ENCODE assay signal across 29 cellular contexts in genomic region chr5:173464813-173465212, GRCh38.
"Had no signal": no experiment of that assay in that cellular context is flagged by ENCODE, and none has a peak within 500 bp of the region (broad histone marks: within the 10 kb centered on the region; RNA-seq: fewer than 3 reads in every experiment).

No MANE protein-coding gene starts in this region.

- H3K9me3 Mint-ChIP-seq: natural killer cell treated with Interleukin-12 subunit alpha and Interleukin-12 subunit beta and Interleukin-15 and Interleukin-18, amount 100 ng/mL, for 72 hours; stimulated activated effector memory CD8-positive, alpha-beta T cell treated with anti-CD3 and anti-CD28 coated beads, Interleukin-12 subunit alpha, Interleukin-12 subunit beta, amount 100 ng/mL, for 72 hours had no signal

- DNase-seq: nephron progenitor cell; nucleus accumbens; ovary; posterior cingulate gyrus; psoas muscle; right cardiac atrium; right lobe of liver; sigmoid colon; small intestine; stimulated activated CD4-positive, alpha-beta T cell treated with anti-CD3 and anti-CD28 coated beads, Interleukin-15, amount 100 ng/mL, for 24 hours; stimulated activated CD4-positive, alpha-beta T cell treated with anti-CD3 and anti-CD28 coated beads, Interleukin-2, amount 100 ng/mL, for 24 hours; stimulated activated CD4-positive, alpha-beta T cell treated with anti-CD3 and anti-CD28 coated beads, Interleukin-2, amount 100 ng/mL, for 48 hours; stimulated activated CD4-positive, alpha-beta T cell treated with anti-CD3 and anti-CD28 coated beads, Interleukin-4, amount 100 ng/mL, for 24 hours; stimulated activated naive B cell treated with anti-CD40 and anti-IgM and Interleukin-4, amounts not matched to agents 10 μg/mL and 1 μg/mL and 100 μg/mL, for 72 hours; stimulated activated naive CD4-positive, alpha-beta T cell treated with Interleukin-2 at 50 U/mL for 16 hours; stomach; thyroid gland; trophoblast cell; upper lobe of left lung had no signal

- H3K4me1 Mint-ChIP-seq: nephron progenitor cell; neural crest cell; stimulated activated effector memory CD8-positive, alpha-beta T cell treated with anti-CD3 and anti-CD28 coated beads, Interleukin-12 subunit alpha, Interleukin-12 subunit beta, amount 100 ng/mL, for 72 hours; stimulated activated naive B cell treated with anti-CD40 and anti-IgM and Interleukin-4, amounts not matched to agents 10 μg/mL and 1 μg/mL and 100 μg/mL, for 72 hours had no signal

- H3K9ac ChIP-seq: parathyroid adenoma had no signal

- H3K27me3 ChIP-seq: neutrophil, ovary, right lobe of liver, sigmoid colon, stomach, thyroid gland, tibial nerve, upper lobe of left lung, vagina had no signal

- ATAC-seq: natural killer cell treated with Interleukin-12 subunit alpha and Interleukin-12 subunit beta and Interleukin-15 and Interleukin-18, amount 100 ng/mL, for 72 hours; psoas muscle; right cardiac atrium; right lobe of liver; stimulated activated effector memory CD8-positive, alpha-beta T cell treated with anti-CD3 and anti-CD28 coated beads, Interleukin-12 subunit alpha, Interleukin-12 subunit beta, amount 100 ng/mL, for 72 hours; stimulated activated naive B cell treated with anti-CD40 and anti-IgM and Interleukin-4, amounts not matched to agents 10 μg/mL and 1 μg/mL and 100 μg/mL, for 72 hours had no signal

- H3K4me3 Mint-ChIP-seq: natural killer cell treated with Interleukin-12 subunit alpha and Interleukin-12 subunit beta and Interleukin-15 and Interleukin-18, amount 100 ng/mL, for 72 hours; nephron progenitor cell; neural crest cell; stimulated activated effector memory CD8-positive, alpha-beta T cell treated with anti-CD3 and anti-CD28 coated beads, Interleukin-12 subunit alpha, Interleukin-12 subunit beta, amount 100 ng/mL, for 72 hours; stimulated activated naive B cell treated with anti-CD40 and anti-IgM and Interleukin-4, amounts not matched to agents 10 μg/mL and 1 μg/mL and 100 μg/mL, for 72 hours; stimulated activated naive CD8-positive, alpha-beta T cell treated with anti-CD3 and anti-CD28 coated beads, Interleukin-15, Interleukin-2, amounts not matched to agents 100 ng/mL and 50 ng/mL, for 24 hours had no signal

- H3K27me3 Mint-ChIP-seq: progenitor cell of endocrine pancreas had no signal

- H3K27ac Mint-ChIP-seq: natural killer cell treated with Interleukin-12 subunit alpha and Interleukin-12 subunit beta and Interleukin-15 and Interleukin-18, amount 100 ng/mL, for 72 hours; nephron progenitor cell; progenitor cell of endocrine pancreas; stimulated activated effector memory CD8-positive, alpha-beta T cell treated with anti-CD3 and anti-CD28 coated beads, Interleukin-12 subunit alpha, Interleukin-12 subunit beta, amount 100 ng/mL, for 72 hours; stimulated activated naive B cell treated with anti-CD40 and anti-IgM and Interleukin-4, amounts not matched to agents 10 μg/mL and 1 μg/mL and 100 μg/mL, for 72 hours; stimulated activated naive CD8-positive, alpha-beta T cell treated with anti-CD3 and anti-CD28 coated beads, Interleukin-15, Interleukin-2, amounts not matched to agents 100 ng/mL and 50 ng/mL, for 24 hours had no signal

- H3K9me3 ChIP-seq: ovary, psoas muscle, right lobe of liver, sigmoid colon, thoracic aorta, thyroid gland, vagina had no signal

- H3K36me3 ChIP-seq: neutrophil, ovary, right lobe of liver, sigmoid colon, stomach, thoracic aorta, thyroid gland, tibial nerve, upper lobe of left lung, vagina had no signal

- H3K4me1 ChIP-seq: right lobe of liver, stomach, thyroid gland, upper lobe of left lung, vagina had no signal

- H3K4me3 ChIP-seq: ovary, psoas muscle, right lobe of liver, sigmoid colon, stomach, thoracic aorta, thyroid gland, tibial nerve, upper lobe of left lung, vagina had no signal

- H3K36me3 Mint-ChIP-seq: natural killer cell treated with Interleukin-12 subunit alpha and Interleukin-12 subunit beta and Interleukin-15 and Interleukin-18, amount 100 ng/mL, for 72 hours; stimulated activated effector memory CD8-positive, alpha-beta T cell treated with anti-CD3 and anti-CD28 coated beads, Interleukin-12 subunit alpha, Interleukin-12 subunit beta, amount 100 ng/mL, for 72 hours; stimulated activated naive B cell treated with anti-CD40 and anti-IgM and Interleukin-4, amounts not matched to agents 10 μg/mL and 1 μg/mL and 100 μg/mL, for 72 hours had no signal
